In the genomic region with DNA sequence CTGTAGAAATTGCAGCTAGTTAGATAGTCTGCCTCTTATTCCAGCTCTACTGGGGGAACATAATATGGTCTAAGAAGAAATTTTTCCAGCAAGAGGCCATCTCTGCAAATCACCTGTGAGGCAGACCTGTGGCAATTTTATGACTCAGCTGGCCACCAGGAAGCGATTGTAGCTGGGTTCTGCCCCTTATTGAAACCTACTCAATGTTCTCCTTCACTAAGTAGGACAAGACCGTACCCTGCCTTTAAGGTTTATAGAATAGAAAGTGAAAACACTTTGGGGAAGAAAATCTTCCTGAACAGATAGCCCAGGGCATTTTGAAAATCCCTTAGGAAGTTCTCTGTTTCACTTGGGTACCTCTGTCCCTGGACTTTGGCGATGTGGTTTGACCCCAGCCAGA, we compare ENCODE assay signal across 12 cellular contexts. TPM values are rescaled to one million over a fixed set of nuclear protein-coding genes. Genes with fewer than 3 reads are reported as not detected.
DNase-seq lines count a peak whose midpoint lies in the region; ATAC-seq, FAIRE-seq and TF ChIP-seq lines count a peak whose summit lies in the region.
"Had no signal": no experiment of that assay in that cellular context is flagged by ENCODE, and none has a peak within 500 bp of the region (broad histone marks: within the 10 kb centered on the region; RNA-seq: fewer than 3 reads in every experiment).

No MANE protein-coding gene starts in this region.

- CTCF ChIA-PET in CD8-positive, alpha-beta T cell (lab: Charles Lee) = interaction anchor here (1.6 to 3.7 kb wide), 2 partner anchors 9 to 66 kb away, joined by 4 to 17 read pairs; no protein-coding TSS in a partner anchor

- TF ChIP-seq CTCF in CD8-positive, alpha-beta T cell (IDR thresholded peaks at IDR 0.05) = no peak
- TF ChIP-seq CTCF in astrocyte (IDR thresholded peaks at IDR 0.05; ENCODE audit: insufficient read depth, low read depth, low read length) (no peak), psoas muscle (IDR thresholded peaks at IDR 0.05) (no peak)

- H2AFZ ChIP-seq in astrocyte (ENCODE audit: low read depth, low read length) = no peak overlapping the region

- H3K9ac ChIP-seq in astrocyte (ENCODE audit: low read length) = no peak overlapping the region

- peak overlapping the region; percentile 67 for H3K27ac ChIP-seq in CD8-positive, alpha-beta T cell (ENCODE audit: low read depth, low read length)
- H3K27ac ChIP-seq in astrocyte (ENCODE audit: low read depth, low read length) (no peak overlapping the region), psoas muscle (no peak overlapping the region)
- H3K27ac ChIP-seq: right lobe of liver had no signal

- H3K36me3 Mint-ChIP-seq in CD8-positive, alpha-beta T cell = no peaks in the 10 kb centered on the region
- H3K36me3 Mint-ChIP-seq in astrocyte (ENCODE audit: low read depth, unreplicated experiment) = no peaks in the 10 kb centered on the region

- 64 to 78% (median 70%) methylated on average over 3 of the region's 3 CpGs for WGBS in psoas muscle, 3 donors

- no peak overlapping the region for H3K4me2 ChIP-seq in astrocyte (ENCODE audit: low read length)

- FAIRE-seq in astrocyte (lab: Jason Lieb, UNC) = no peak

- no peaks in the 10 kb centered on the region for H3K9me3 ChIP-seq in CD8-positive, alpha-beta T cell (ENCODE audit: low read length)
- H3K9me3 ChIP-seq in astrocyte (ENCODE audit: insufficient read depth, low read depth, low read length) = no peaks in the 10 kb centered on the region
- no peaks in the 10 kb centered on the region for H3K9me3 ChIP-seq in psoas muscle
- H3K9me3 ChIP-seq: Caco-2, right lobe of liver had no signal

- H3K4me3 Mint-ChIP-seq in CD8-positive, alpha-beta T cell = peak overlapping the region; percentile 56
- no peak overlapping the region for H3K4me3 Mint-ChIP-seq in astrocyte (ENCODE audit: unreplicated experiment)

- peak overlapping the region; percentile 93 for H3K27ac Mint-ChIP-seq in CD8-positive, alpha-beta T cell
- H3K27ac Mint-ChIP-seq in astrocyte (ENCODE audit: unreplicated experiment) = peak overlapping the region; percentile 62

- no peaks in the 10 kb centered on the region for H3K9me3 Mint-ChIP-seq in CD8-positive, alpha-beta T cell
- H3K9me3 Mint-ChIP-seq in astrocyte (ENCODE audit: unreplicated experiment) = peaks cover 2% of the 10 kb centered on the region

- H3K4me1 Mint-ChIP-seq in CD8-positive, alpha-beta T cell (ENCODE audit: low read depth) = peaks cover 39% of the 10 kb centered on the region
- H3K4me1 Mint-ChIP-seq in astrocyte (ENCODE audit: low read depth, unreplicated experiment) = no peaks in the 10 kb centered on the region

- H3K36me3 ChIP-seq in CD8-positive, alpha-beta T cell (ENCODE audit: insufficient read depth, low read length) = no peaks in the 10 kb centered on the region
- H3K36me3 ChIP-seq in astrocyte (ENCODE audit: insufficient read depth, low read length) (no peaks in the 10 kb centered on the region), psoas muscle (ENCODE audit: insufficient read depth in 1 of 2, low read depth in 1 of 2) (no peaks in the 10 kb centered on the region)
- H3K36me3 ChIP-seq: right lobe of liver had no signal

- no peaks in the 10 kb centered on the region for H3K27me3 ChIP-seq in CD8-positive, alpha-beta T cell (ENCODE audit: insufficient read depth, low read length)
- no peaks in the 10 kb centered on the region for H3K27me3 ChIP-seq in astrocyte (ENCODE audit: insufficient read depth, low read length)
- no peaks in the 10 kb centered on the region for H3K27me3 ChIP-seq in psoas muscle (ENCODE audit: insufficient read depth in 3 of 3, low read length in 2 of 3)
- H3K27me3 ChIP-seq: right lobe of liver had no signal

- no peak for DNase-seq in CD8-positive, alpha-beta T cell
- DNase-seq in astrocyte (ENCODE audit: low read depth) = no peak
- DNase-seq in NCI-H524 (lab: John Stamatoyannopoulos, UW) = no peak
- DNase-seq in NCI-H1436 treated with DMSO at 0.1 percent for 48 hours (lab: John Stamatoyannopoulos, UW) = no peak
- DNase-seq in psoas muscle = no peak
- DNase-seq in NCI-H526 (lab: John Stamatoyannopoulos, UW) = no peak
- DNase-seq: Caco-2, NCI-H1105, right lobe of liver had no signal

- peak; percentile 16 for ATAC-seq in CD8-positive, alpha-beta T cell
- peak; percentile 10 for ATAC-seq in GM19324 (IDR thresholded peaks at IDR 0.05; ENCODE audit: low FRiP score, unreplicated experiment)
- peak; percentile 31 for ATAC-seq in HG03175 (IDR thresholded peaks at IDR 0.05; ENCODE audit: unreplicated experiment)
- ATAC-seq in psoas muscle = no peak

- H3K27me3 Mint-ChIP-seq in CD8-positive, alpha-beta T cell (ENCODE audit: low read depth) = no peaks in the 10 kb centered on the region
- peaks cover 7% of the 10 kb centered on the region for H3K27me3 Mint-ChIP-seq in astrocyte (ENCODE audit: low read depth, unreplicated experiment)

- intact Hi-C loops in CD8-positive, alpha-beta T cell (cut with DNase I, micrococcal nuclease) = no loop called here
- intact Hi-C loops in psoas muscle (cut with DNase I) = no loop called here

- no peaks in the 10 kb centered on the region for H3K79me2 ChIP-seq in astrocyte (ENCODE audit: insufficient read depth, low read length)

- no peaks in the 10 kb centered on the region for H4K20me1 ChIP-seq in astrocyte (ENCODE audit: insufficient read depth, low read length)

- POLR2A ChIA-PET in CD8-positive, alpha-beta T cell (lab: Charles Lee) = interaction anchor here (1.2 to 1.3 kb wide), 2 partner anchors 9 to 273 kb away, joined by 3 to 6 read pairs; a partner anchor contains a TSS

- H3K4me3 ChIP-seq in CD8-positive, alpha-beta T cell (ENCODE audit: low read depth, low read length) = no peak overlapping the region
- no peak overlapping the region for H3K4me3 ChIP-seq in astrocyte (ENCODE audit: insufficient read depth, low read depth, low read length)
- H3K4me3 ChIP-seq in psoas muscle = no peak overlapping the region
- H3K4me3 ChIP-seq: right lobe of liver had no signal

- peaks cover 25% of the 10 kb centered on the region for H3K4me1 ChIP-seq in CD8-positive, alpha-beta T cell (ENCODE audit: insufficient read depth, low read length)
- H3K4me1 ChIP-seq in astrocyte (ENCODE audit: insufficient read depth, low read length) (no peaks in the 10 kb centered on the region), psoas muscle (no peaks in the 10 kb centered on the region)
- H3K4me1 ChIP-seq: Caco-2 had no signal

RNA-seq across cellular contexts. Expression of a gene that starts 7.9 kb away (rescaled TPM):
- 1 to 10 TPM; 7.1 to 8.1 TPM for total RNA-seq in CD8-positive, alpha-beta T cell
- total RNA-seq in astrocyte = 3.4 and 3.6 TPM in 2 replicates
- 1 to 10 TPM in 1 of 4 donors, under 1 TPM in 2, not detected in 1; 0.25 to 3.6 (median 0.30) TPM for total RNA-seq in psoas muscle
- under 1 TPM; 0.06 to 0.34 (median 0.22) TPM for polyA plus RNA-seq in psoas muscle
- total RNA-seq: Caco-2, fibroblast of lung had no signal
- polyA plus RNA-seq: fibroblast of lung had no signal

RNA-seq across cellular contexts. Expression of a gene that starts 18.0 kb away (rescaled TPM):
- not detected for total RNA-seq in CD8-positive, alpha-beta T cell
- total RNA-seq in astrocyte = not detected in 2 replicates
- total RNA-seq in psoas muscle = 10 to 100 TPM in 1 of 4 donors, under 1 TPM in 2, not detected in 1; 0.59 to 11.9 (median 0.77) TPM
- polyA plus RNA-seq in psoas muscle = under 1 TPM in 2 of 3 donors, not detected in 1; 0.04 to 0.35 TPM
- total RNA-seq: Caco-2, fibroblast of lung had no signal
- polyA plus RNA-seq: fibroblast of lung had no signal

RNA-seq across cellular contexts. Expression of a gene that starts 21.6 kb away (rescaled TPM):
- total RNA-seq in CD8-positive, alpha-beta T cell = 10 to 100 TPM; 24.6 to 26.2 TPM
- total RNA-seq in astrocyte (21.8 and 23.4 TPM in 2 replicates), psoas muscle (1 to 10 TPM in 1 of 4 donors, under 1 TPM in 3; 0.41 to 2.2 (median 0.56) TPM)
- under 1 TPM; 0.13 to 0.40 (median 0.20) TPM for polyA plus RNA-seq in psoas muscle
- total RNA-seq: Caco-2, fibroblast of lung had no signal
- polyA plus RNA-seq: fibroblast of lung had no signal

Comparison
In these comparisons a context has a peak if more than half of its experiments do, and no peak if none do; other contexts are left out.
1. ATAC-seq: peak in CD8-positive, alpha-beta T cell (single experiment), GM19324 (single experiment) and HG03175 (single experiment); none in psoas muscle (0 of 4).